Comparison of ENCODE assay signal across 16 cellular contexts in genomic region chr22:44131412-44131811, GRCh38. TPM values are rescaled to one million over a fixed set of nuclear protein-coding genes. Genes with fewer than 3 reads are reported as not detected.
DNase-seq lines count a peak whose midpoint lies in the region; ATAC-seq and TF ChIP-seq lines count a peak whose summit lies in the region.
"Had no signal": no experiment of that assay in that cellular context is flagged by ENCODE, and none has a peak within 500 bp of the region (broad histone marks: within the 10 kb centered on the region; RNA-seq: fewer than 3 reads in every experiment).

No MANE protein-coding gene starts in this region.

- no peak for DNase-seq in activated CD4-positive, alpha-beta T cell treated with anti-CD3 and anti-CD28 coated beads, Interleukin-2, amount 10 ng/mL, durations not matched to agents 7 days and 5 days
- DNase-seq in activated CD4-positive, alpha-beta T cell treated with anti-CD3 and anti-CD28 coated beads, Interleukin-2, amount 10 ng/mL, durations not matched to agents 24 days and 14 days = no peak
- DNase-seq in left kidney (ENCODE audit: low read depth, low spot score) (peak; percentile 52), sigmoid colon (peak; percentile 5), ACHN (no peak)
- no peak for DNase-seq in effector CD4-positive, alpha-beta T cell
- DNase-seq: 8988T; Calu3; CD4-positive, alpha-beta T cell; DMS 273 treated with DMSO at 0.1 percent for 48 hours; H9; IMR-90 had no signal

- H3K4me1 Mint-ChIP-seq in activated CD4-positive, alpha-beta T cell treated with anti-CD3 and anti-CD28 coated beads, Interleukin-2, amount 10 ng/mL, durations not matched to agents 7 days and 5 days = peaks cover 3% of the 10 kb centered on the region
- peaks cover 17% of the 10 kb centered on the region for H3K4me1 Mint-ChIP-seq in activated CD4-positive, alpha-beta T cell treated with anti-CD3 and anti-CD28 coated beads, Interleukin-2, amount 10 ng/mL, durations not matched to agents 24 days and 14 days

- H3K27me3 Mint-ChIP-seq in activated CD4-positive, alpha-beta T cell treated with anti-CD3 and anti-CD28 coated beads, Interleukin-2, amount 10 ng/mL, durations not matched to agents 7 days and 5 days = no peaks in the 10 kb centered on the region
- no peaks in the 10 kb centered on the region for H3K27me3 Mint-ChIP-seq in activated CD4-positive, alpha-beta T cell treated with anti-CD3 and anti-CD28 coated beads, Interleukin-2, amount 10 ng/mL, durations not matched to agents 24 days and 14 days
- H3K27me3 Mint-ChIP-seq: CD4-positive, alpha-beta T cell had no signal

- H3K4me3 Mint-ChIP-seq in activated CD4-positive, alpha-beta T cell treated with anti-CD3 and anti-CD28 coated beads, Interleukin-2, amount 10 ng/mL, durations not matched to agents 7 days and 5 days = no peak overlapping the region
- no peak overlapping the region for H3K4me3 Mint-ChIP-seq in activated CD4-positive, alpha-beta T cell treated with anti-CD3 and anti-CD28 coated beads, Interleukin-2, amount 10 ng/mL, durations not matched to agents 24 days and 14 days
- H3K4me3 Mint-ChIP-seq: CD4-positive, alpha-beta T cell; GM23338; H9 had no signal

- TF ChIP-seq CTCF in sigmoid colon (IDR thresholded peaks at IDR 0.05) = no peak

- no peak overlapping the region for H3K27ac ChIP-seq in sigmoid colon
- H3K27ac ChIP-seq: BLaER1 treated with 17β-estradiol and CSF1 and Interleukin-3, amounts not matched to agents 10 nM and 100 nM had no signal

- no peak for TF ChIP-seq POLR2A in sigmoid colon (IDR thresholded peaks at IDR 0.05)

- no peaks in the 10 kb centered on the region for H3K27me3 ChIP-seq in sigmoid colon
- H3K27me3 ChIP-seq: BLaER1 treated with 17β-estradiol and CSF1 and Interleukin-3, amounts not matched to agents 10 nM and 100 nM had no signal

- WGBS in sigmoid colon, 2 donors = 90 to 95% methylated on average over 12 of the region's 12 CpGs

- in situ Hi-C loops in ACHN (cut with HindIII; ENCODE audit: low pct_ligation_motif_present, low pct_unique_long_range_greater_than_20kb, low sequenced_read_pairs) = no loop called here

- no peak for TF ChIP-seq EP300 in sigmoid colon (IDR thresholded peaks at IDR 0.05)

- POLR2A ChIA-PET in activated CD4-positive, alpha-beta T cell treated with anti-CD3 and anti-CD28 coated beads, Interleukin-2, amount 10 ng/mL, durations not matched to agents 7 days and 5 days (lab: Charles Lee) = no interaction called here

- CTCF ChIA-PET in activated CD4-positive, alpha-beta T cell treated with anti-CD3 and anti-CD28 coated beads, Interleukin-2, amount 10 ng/mL, durations not matched to agents 7 days and 5 days (lab: Charles Lee) = interaction anchor here (0.6 kb wide), 1 partner anchor 165 kb away, joined by 3 read pairs; no protein-coding TSS in a partner anchor

- H3K4me1 ChIP-seq in sigmoid colon = no peaks in the 10 kb centered on the region

- peaks cover 15% of the 10 kb centered on the region for H3K36me3 Mint-ChIP-seq in activated CD4-positive, alpha-beta T cell treated with anti-CD3 and anti-CD28 coated beads, Interleukin-2, amount 10 ng/mL, durations not matched to agents 7 days and 5 days (ENCODE audit: low read depth)
- H3K36me3 Mint-ChIP-seq in activated CD4-positive, alpha-beta T cell treated with anti-CD3 and anti-CD28 coated beads, Interleukin-2, amount 10 ng/mL, durations not matched to agents 24 days and 14 days (ENCODE audit: low read depth) = peaks cover 47% of the 10 kb centered on the region

- H3K9me3 Mint-ChIP-seq in activated CD4-positive, alpha-beta T cell treated with anti-CD3 and anti-CD28 coated beads, Interleukin-2, amount 10 ng/mL, durations not matched to agents 7 days and 5 days = peaks cover 20% of the 10 kb centered on the region
- peaks cover 17% of the 10 kb centered on the region for H3K9me3 Mint-ChIP-seq in activated CD4-positive, alpha-beta T cell treated with anti-CD3 and anti-CD28 coated beads, Interleukin-2, amount 10 ng/mL, durations not matched to agents 24 days and 14 days

- no peak overlapping the region for H3K4me3 ChIP-seq in sigmoid colon
- H3K4me3 ChIP-seq: BLaER1 treated with 17β-estradiol and CSF1 and Interleukin-3, amounts not matched to agents 10 nM and 100 nM; GM23338 had no signal

- H3K9me3 ChIP-seq in sigmoid colon = peaks cover 0 to 5% (median 1%) of the 10 kb centered on the region in 4 donors

- peaks cover 0 to 10% (median 6%) of the 10 kb centered on the region in 4 donors for H3K36me3 ChIP-seq in sigmoid colon

- intact Hi-C loops in activated CD4-positive, alpha-beta T cell treated with anti-CD3 and anti-CD28 coated beads, Interleukin-2, amount 10 ng/mL, durations not matched to agents 24 days and 14 days (cut with micrococcal nuclease) = no loop called here
- intact Hi-C loops in sigmoid colon (cut with DNase I) = no loop called here

- ATAC-seq in GM19395 (IDR thresholded peaks at IDR 0.05; ENCODE audit: unreplicated experiment) = no peak
- ATAC-seq: GM23338 had no signal

- peak overlapping the region; percentile 17 for H3K27ac Mint-ChIP-seq in activated CD4-positive, alpha-beta T cell treated with anti-CD3 and anti-CD28 coated beads, Interleukin-2, amount 10 ng/mL, durations not matched to agents 7 days and 5 days
- no peak overlapping the region for H3K27ac Mint-ChIP-seq in activated CD4-positive, alpha-beta T cell treated with anti-CD3 and anti-CD28 coated beads, Interleukin-2, amount 10 ng/mL, durations not matched to agents 24 days and 14 days
- H3K27ac Mint-ChIP-seq: CD4-positive, alpha-beta T cell; GM23338; H9 had no signal

RNA-seq across cellular contexts. Expression of gene PARVG, which starts 49.3 kb away (rescaled TPM):
- total RNA-seq in activated CD4-positive, alpha-beta T cell treated with anti-CD3 and anti-CD28 coated beads, Interleukin-2, amount 10 ng/mL, durations not matched to agents 7 days and 5 days = 100 to 1,000 TPM; 146 to 158 TPM
- total RNA-seq in activated CD4-positive, alpha-beta T cell treated with anti-CD3 and anti-CD28 coated beads, Interleukin-2, amount 10 ng/mL, durations not matched to agents 24 days and 14 days = 48.9 and 52.2 TPM in 2 replicates
- 10 to 100 TPM in 2 of 4 donors, 1 to 10 TPM in 2; 8.9 to 65.1 (median 12.3) TPM for total RNA-seq in sigmoid colon
- 10 to 100 TPM in 1 of 3 donors, 1 to 10 TPM in 2; 3.0 to 42.5 (median 4.4) TPM for polyA plus RNA-seq in sigmoid colon
- total RNA-seq: Calu3, HT-29, IMR-90 had no signal
- polyA plus RNA-seq: IMR-90 had no signal

Comparison
In these comparisons a context has a peak if more than half of its experiments do, and no peak if none do; other contexts are left out.
1. DNase-seq: peak in left kidney (single experiment) and sigmoid colon (single experiment); none in activated CD4-positive, alpha-beta T cell treated with anti-CD3 and anti-CD28 coated beads, Interleukin-2, amount 10 ng/mL, durations not matched to agents 7 days and 5 days (single experiment), activated CD4-positive, alpha-beta T cell treated with anti-CD3 and anti-CD28 coated beads, Interleukin-2, amount 10 ng/mL, durations not matched to agents 24 days and 14 days (single experiment), ACHN (single experiment) and effector CD4-positive, alpha-beta T cell (single experiment).